ENCODE assay signal across 9 cellular contexts in the genomic region with DNA sequence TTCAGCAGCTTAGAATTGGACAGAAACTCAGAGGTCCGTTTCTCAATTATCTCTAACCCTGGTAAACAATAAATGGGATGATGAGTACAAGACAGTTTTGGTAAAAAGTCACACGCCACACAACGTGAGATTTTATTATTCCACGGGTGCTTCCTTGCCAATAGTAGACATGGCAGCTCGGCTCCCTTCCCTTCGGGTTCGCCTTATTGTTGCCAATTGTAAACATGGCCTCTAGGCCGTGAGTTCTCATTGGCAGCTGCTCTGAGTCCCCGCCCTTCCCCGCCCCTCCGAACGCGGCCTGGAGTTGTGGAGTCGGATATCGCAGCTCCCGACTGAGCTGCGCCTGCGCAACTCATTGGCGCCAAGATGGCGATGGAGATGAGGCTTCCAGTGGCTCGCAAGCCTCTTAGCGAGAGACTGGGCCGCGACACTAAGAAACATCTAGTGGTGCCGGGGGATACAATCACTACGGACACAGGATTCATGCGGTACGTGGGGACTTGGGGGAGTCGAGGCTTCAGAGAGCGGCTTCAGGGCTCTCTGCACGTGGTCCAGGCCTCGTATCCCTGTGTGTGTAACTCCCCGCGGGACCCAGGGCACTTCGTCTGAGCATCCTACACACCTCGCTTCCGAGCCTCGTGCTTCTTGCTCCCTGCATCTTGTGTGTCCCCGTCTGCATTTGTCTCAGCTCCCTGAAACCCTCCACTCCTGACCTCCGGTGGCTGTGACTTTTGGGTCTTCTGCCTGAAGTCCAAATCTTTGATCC. TPM values are rescaled to one million over a fixed set of nuclear protein-coding genes. Genes with fewer than 3 reads are reported as not detected.
DNase-seq lines count a peak whose midpoint lies in the region; ATAC-seq, FAIRE-seq and TF ChIP-seq lines count a peak whose summit lies in the region.
"Had no signal": no experiment of that assay in that cellular context is flagged by ENCODE, and none has a peak within 500 bp of the region (broad histone marks: within the 10 kb centered on the region; RNA-seq: fewer than 3 reads in every experiment).

A gene with protein sequence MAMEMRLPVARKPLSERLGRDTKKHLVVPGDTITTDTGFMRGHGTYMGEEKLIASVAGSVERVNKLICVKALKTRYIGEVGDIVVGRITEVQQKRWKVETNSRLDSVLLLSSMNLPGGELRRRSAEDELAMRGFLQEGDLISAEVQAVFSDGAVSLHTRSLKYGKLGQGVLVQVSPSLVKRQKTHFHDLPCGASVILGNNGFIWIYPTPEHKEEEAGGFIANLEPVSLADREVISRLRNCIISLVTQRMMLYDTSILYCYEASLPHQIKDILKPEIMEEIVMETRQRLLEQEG (plus strand): TSS at position 355 of the 766 bp plus-strand sequence. CDS start 12 bp downstream, at position 367.

- H3K4me3 Mint-ChIP-seq in activated CD4-positive, alpha-beta T cell treated with anti-CD3 and anti-CD28 coated beads for 36 hours, result peak within 1 kb of the TSS; percentile 97
- H3K4me3 Mint-ChIP-seq in chondrocyte (ENCODE audit: unreplicated experiment), result peak within 1 kb of the TSS; percentile 92

- peaks cover 44% of the 10 kb centered on the region for H3K4me1 Mint-ChIP-seq in activated CD4-positive, alpha-beta T cell treated with anti-CD3 and anti-CD28 coated beads for 36 hours
- H3K4me1 Mint-ChIP-seq in chondrocyte (ENCODE audit: low read depth), result peaks cover 41% of the 10 kb centered on the region

- peaks cover 3% of the 10 kb centered on the region; the same call in 1 of the 2 replicates for H3K4me1 ChIP-seq in BE2C

- H3K36me3 ChIP-seq in BE2C, result peaks cover 34% of the 10 kb centered on the region

- H3K9me3 Mint-ChIP-seq in activated CD4-positive, alpha-beta T cell treated with anti-CD3 and anti-CD28 coated beads for 36 hours (ENCODE audit: low read depth), result no peaks in the 10 kb centered on the region
- H3K9me3 Mint-ChIP-seq in chondrocyte (ENCODE audit: low read depth), result no peaks in the 10 kb centered on the region

- no peaks in the 10 kb centered on the region for H3K27me3 ChIP-seq in BE2C

- H3K9me3 ChIP-seq in BE2C, result no peaks in the 10 kb centered on the region

- POLR2A ChIA-PET in activated CD4-positive, alpha-beta T cell treated with anti-CD3 and anti-CD28 coated beads for 36 hours (lab: Charles Lee), result interaction anchor here (0.7 to 1.5 kb wide), 6 partner anchors 9 to 680 kb away, joined by 3 to 9 read pairs (median 4); partner anchors contain the start of genes ABL1 and FUBP3

- ATAC-seq in HG03442 (IDR thresholded peaks at IDR 0.05; ENCODE audit: unreplicated experiment), result peak; percentile 89
- peak; percentile 98 for ATAC-seq in activated CD4-positive, alpha-beta T cell treated with anti-CD3 and anti-CD28 coated beads for 36 hours

- CTCF ChIA-PET in activated CD4-positive, alpha-beta T cell treated with anti-CD3 and anti-CD28 coated beads for 36 hours (lab: Charles Lee), result interaction anchor here (0.6 to 3.3 kb wide), 11 partner anchors 8 to 233 kb away, joined by 3 to 35 read pairs (median 4); no protein-coding TSS in a partner anchor

- TF ChIP-seq CTCF in BE2C (IDR thresholded peaks at IDR 0.05; ENCODE audit: low read depth, low read length) (no peak), chondrocyte (IDR thresholded peaks at IDR 0.05) (no peak)

- peak; percentile 90 for FAIRE-seq in GM19239 (lab: Jason Lieb, UNC)
- FAIRE-seq: islet of Langerhans had no signal

- peak within 1 kb of the TSS; percentile 99 for H3K4me3 ChIP-seq in BE2C (ENCODE audit: low read depth, low read length)

- DNase-seq in BE2C, result peak; percentile 99
- DNase-seq in GM19239 (ENCODE audit: insufficient read length, low spot score), result peak; percentile 94
- DNase-seq in NCI-H524 (lab: John Stamatoyannopoulos, UW), result peak; percentile 99
- DNase-seq in activated CD4-positive, alpha-beta T cell treated with anti-CD3 and anti-CD28 coated beads for 36 hours, result peak; percentile 99
- DNase-seq in chondrocyte (ENCODE audit: low spot score), result peak; percentile 97
- peak; percentile 90 for DNase-seq in kidney glomerular epithelial cell (lab: John Stamatoyannopoulos, UW)
- DNase-seq in stimulated activated CD4-positive, alpha-beta T cell treated with anti-CD3 and anti-CD28 coated beads, Interleukin-15, amount 100 ng/mL, for 48 hours (ENCODE audit: low read depth in 2 of 2), result peak; percentile 97 to 99

- H3K27me3 Mint-ChIP-seq in activated CD4-positive, alpha-beta T cell treated with anti-CD3 and anti-CD28 coated beads for 36 hours, result no peaks in the 10 kb centered on the region
- no peaks in the 10 kb centered on the region for H3K27me3 Mint-ChIP-seq in chondrocyte (ENCODE audit: low read depth)

- H3K36me3 Mint-ChIP-seq in activated CD4-positive, alpha-beta T cell treated with anti-CD3 and anti-CD28 coated beads for 36 hours (ENCODE audit: low read depth), result peaks cover 40% of the 10 kb centered on the region
- peaks cover 14% of the 10 kb centered on the region for H3K36me3 Mint-ChIP-seq in chondrocyte (ENCODE audit: low read depth)

- intact Hi-C loops in activated CD4-positive, alpha-beta T cell treated with anti-CD3 and anti-CD28 coated beads for 36 hours (cut with DNase I, micrococcal nuclease), result loop anchor here (1.0 to 5.0 kb wide), 7 partner anchors 19 to 869 kb away; partner anchors contain the start of genes FUBP3 (in 1 of the 2), NUP214 (in 1 of the 2) and TOR1A (in 1 of the 2)

- peak within 1 kb of the TSS; percentile 98 for H3K27ac Mint-ChIP-seq in activated CD4-positive, alpha-beta T cell treated with anti-CD3 and anti-CD28 coated beads for 36 hours
- H3K27ac Mint-ChIP-seq in chondrocyte (ENCODE audit: unreplicated experiment), result peak within 1 kb of the TSS; percentile 87

RNA-seq across cellular contexts. Expression of the gene that starts here (rescaled TPM):
- 74.2 TPM for polyA plus RNA-seq in BE2C (2012; ENCODE audit: insufficient read depth, insufficient read length, low read depth)
- 10 to 100 TPM; 67.9 to 86.0 TPM for total RNA-seq in activated CD4-positive, alpha-beta T cell treated with anti-CD3 and anti-CD28 coated beads for 36 hours
- 15.6 to 27.7 TPM (median 16.2 TPM) in 3 replicates for total RNA-seq in chondrocyte

Comparison
In these comparisons a context has a peak if more than half of its experiments do, and no peak if none do; other contexts are left out.
1. Peak in every context shown above with its lines: DNase-seq, ATAC-seq and H3K4me3 ChIP-seq.